1 cellular context compared by ENCODE assay signal in genomic region chr1:24021403-24022266, GRCh38.
A peak's percentile ranks its signal among the peaks of the same experiment; 100 is the strongest.
TF ChIP-seq lines count a peak whose summit lies in the region.

No MANE protein-coding gene starts in this region.

TF ChIP-seq in HepG2, 621 proteins besides CTCF, POLR2A, EP300 and RAD21 (continued from another document and continues in another):
- no peak; the same call in 1 of the 2 replicates for TF ChIP-seq PRDM4 (CRISPR knock-in tag; IDR thresholded peaks at IDR 0.05; ENCODE audit: borderline replicate concordance)
- no peak for TF ChIP-seq SP140L (CRISPR knock-in tag; IDR thresholded peaks at IDR 0.05; ENCODE audit: borderline replicate concordance)
- TF ChIP-seq ZNF530 (CRISPR knock-in tag; IDR thresholded peaks at IDR 0.05; ENCODE audit: low read depth) = no peak
- no peak for TF ChIP-seq RAD51 (IDR thresholded peaks at IDR 0.05; ENCODE audit: borderline replicate concordance)
- TF ChIP-seq NCOR1 (IDR thresholded peaks at IDR 0.05; ENCODE audit: borderline replicate concordance, low read length) = peak; percentile 89; the same call in 1 of the 2 replicates
- TF ChIP-seq SP5 (CRISPR knock-in tag; IDR thresholded peaks at IDR 0.05; ENCODE audit: borderline replicate concordance, low read depth) = peak; percentile 77; the same call in 1 of the 2 replicates
- TF ChIP-seq FOXK2 (IDR thresholded peaks at IDR 0.05) = no peak
- TF ChIP-seq ZGPAT (CRISPR knock-in tag; IDR thresholded peaks at IDR 0.05) = peak; percentile 92
- peak; percentile 40; the same call in 1 of the 2 replicates for TF ChIP-seq ZMYM3 (CRISPR knock-in tag; IDR thresholded peaks at IDR 0.05)
- no peak for TF ChIP-seq DR1 (CRISPR knock-in tag; IDR thresholded peaks at IDR 0.05)
- TF ChIP-seq ZNF770 (CRISPR knock-in tag; IDR thresholded peaks at IDR 0.05) = peak; percentile 82
- TF ChIP-seq ZNF687 (CRISPR knock-in tag; IDR thresholded peaks at IDR 0.05) = peak; percentile 53; the same call in 1 of the 2 replicates
- TF ChIP-seq ZKSCAN8 (CRISPR knock-in tag; IDR thresholded peaks at IDR 0.05; ENCODE audit: borderline replicate concordance) = peak; percentile 83
- TF ChIP-seq SRY (CRISPR knock-in tag; IDR thresholded peaks at IDR 0.05) = no peak
- TF ChIP-seq IKZF5 (CRISPR knock-in tag; IDR thresholded peaks at IDR 0.05) = peak; percentile 95
- TF ChIP-seq REPIN1 (CRISPR knock-in tag; IDR thresholded peaks at IDR 0.05; ENCODE audit: borderline replicate concordance, low read depth) = peak; percentile 34; the same call in 1 of the 2 replicates
- peak; percentile 79; the same call in 1 of the 2 replicates for TF ChIP-seq ZNF441 (CRISPR knock-in tag; IDR thresholded peaks at IDR 0.05; ENCODE audit: borderline replicate concordance)
- TF ChIP-seq PCBP2 (optimal IDR thresholded peaks at IDR 0.05; ENCODE audit: low read depth, low read length, poor library complexity, severe bottlenecking) = no peak
- peak; percentile 82; the same call in 1 of the 2 replicates for TF ChIP-seq ZNF343 (CRISPR knock-in tag; IDR thresholded peaks at IDR 0.05)
- TF ChIP-seq NFE2L1 (CRISPR knock-in tag; IDR thresholded peaks at IDR 0.05; ENCODE audit: borderline replicate concordance) = no peak
- TF ChIP-seq ZSCAN9 (CRISPR knock-in tag; IDR thresholded peaks at IDR 0.05; ENCODE audit: borderline replicate concordance) = peak; percentile 39; the same call in 1 of the 2 replicates
- TF ChIP-seq ZNF546 (CRISPR knock-in tag; conservative IDR thresholded peaks at IDR 0.05) = no peak
- TF ChIP-seq JUN (CRISPR knock-in tag; IDR thresholded peaks at IDR 0.05) = peak; percentile 34; the same call in 1 of the 2 replicates
- peak; percentile 73; the same call in 1 of the 2 replicates for TF ChIP-seq ZNF878 (CRISPR knock-in tag; IDR thresholded peaks at IDR 0.05)
- no peak for TF ChIP-seq HES4 (CRISPR knock-in tag; IDR thresholded peaks at IDR 0.05; ENCODE audit: borderline replicate concordance)
- peak; percentile 92 for TF ChIP-seq ZNF772 (CRISPR knock-in tag; IDR thresholded peaks at IDR 0.05)
- no peak for TF ChIP-seq ZNF678 (CRISPR knock-in tag; IDR thresholded peaks at IDR 0.05)
- peak; percentile 74 for TF ChIP-seq HNF1A (IDR thresholded peaks at IDR 0.05; ENCODE audit: low read depth)
- peak; percentile 90; the same call in 1 of the 2 replicates for TF ChIP-seq HNF1A (CRISPR knock-in tag; IDR thresholded peaks at IDR 0.05; ENCODE audit: borderline replicate concordance)
- TF ChIP-seq KMT2B (CRISPR knock-in tag; IDR thresholded peaks at IDR 0.05) = peak; percentile 76
- no peak for TF ChIP-seq XBP1 (CRISPR knock-in tag; IDR thresholded peaks at IDR 0.05)
- peak; percentile 92 for TF ChIP-seq SAP130 (CRISPR knock-in tag; IDR thresholded peaks at IDR 0.05; ENCODE audit: low read depth)
- TF ChIP-seq MTF1 (CRISPR knock-in tag; IDR thresholded peaks at IDR 0.05) = no peak
- TF ChIP-seq TP53 (CRISPR knock-in tag; conservative IDR thresholded peaks at IDR 0.05) = peak; percentile 67
- TF ChIP-seq PHF8 (CRISPR knock-in tag; IDR thresholded peaks at IDR 0.05) = 0 out of 2 replicates have a peak, but pooled peaks have one; percentile 20
- peak; percentile 33; the same call in 1 of the 2 replicates for TF ChIP-seq ZNF547 (CRISPR knock-in tag; IDR thresholded peaks at IDR 0.05)
- TF ChIP-seq FLYWCH1 (CRISPR knock-in tag; IDR thresholded peaks at IDR 0.05) = no peak
- TF ChIP-seq ZNF891 (CRISPR knock-in tag; IDR thresholded peaks at IDR 0.05) = no peak
- peak; percentile 80; the same call in 1 of the 2 replicates for TF ChIP-seq PRDM10 (CRISPR knock-in tag; IDR thresholded peaks at IDR 0.05; ENCODE audit: low read depth)
